In the genomic region with DNA sequence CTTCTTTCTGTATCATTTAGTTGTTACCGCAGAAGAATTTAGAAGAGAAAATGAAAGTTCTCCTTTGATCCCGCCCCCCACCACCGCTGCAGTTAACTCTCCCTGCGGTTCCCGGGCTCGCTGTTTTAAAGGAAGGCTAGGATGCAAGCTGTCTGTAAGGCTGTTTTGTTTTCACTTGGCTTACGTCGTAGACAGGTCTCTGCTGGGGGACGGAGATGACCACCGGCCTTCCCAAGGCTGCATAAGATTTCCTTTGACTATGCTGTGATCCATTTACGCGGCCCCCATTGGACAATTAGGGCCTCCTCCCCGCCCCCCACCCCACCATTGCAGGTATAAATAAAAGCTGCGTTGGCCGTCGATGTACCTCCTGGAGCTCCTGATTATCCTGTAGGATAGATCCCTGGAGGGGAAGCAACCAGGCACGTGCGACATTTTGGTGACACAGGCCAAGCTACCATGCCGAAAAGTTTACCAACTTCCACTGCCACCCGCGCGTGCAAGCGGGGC, we compare ENCODE assay signal across 2 cellular contexts.
TF ChIP-seq lines count a peak whose summit lies in the region.

No MANE protein-coding gene starts in this region.

TF ChIP-seq in liver, 16 proteins besides CTCF, POLR2A, EP300 and RAD21:
- TF ChIP-seq ATF3 (IDR thresholded peaks at IDR 0.05) (no peak), TAF1 (conservative IDR thresholded peaks at IDR 0.05) (no peak), FOXA2 (IDR thresholded peaks at IDR 0.05) (no peak), YY1 (IDR thresholded peaks at IDR 0.05) (no peak), RXRA (IDR thresholded peaks at IDR 0.05) (no peak), HNF4G (IDR thresholded peaks at IDR 0.05) (no peak), FOXA1 (IDR thresholded peaks at IDR 0.05) (no peak), EGR1 (IDR thresholded peaks at IDR 0.05; ENCODE audit: low read depth in 2 of 2) (no peak), NR2F2 (IDR thresholded peaks at IDR 0.05) (no peak), SP1 (IDR thresholded peaks at IDR 0.05) (no peak), JUND (IDR thresholded peaks at IDR 0.05) (no peak), GABPA (IDR thresholded peaks at IDR 0.05 in 1 of 2, conservative IDR thresholded peaks at IDR 0.05 in 1 of 2) (no peak), MAX (IDR thresholded peaks at IDR 0.05) (no peak), HNF4A (conservative IDR thresholded peaks at IDR 0.05) (no peak)
- TF ChIP-seq, protein P1, sequence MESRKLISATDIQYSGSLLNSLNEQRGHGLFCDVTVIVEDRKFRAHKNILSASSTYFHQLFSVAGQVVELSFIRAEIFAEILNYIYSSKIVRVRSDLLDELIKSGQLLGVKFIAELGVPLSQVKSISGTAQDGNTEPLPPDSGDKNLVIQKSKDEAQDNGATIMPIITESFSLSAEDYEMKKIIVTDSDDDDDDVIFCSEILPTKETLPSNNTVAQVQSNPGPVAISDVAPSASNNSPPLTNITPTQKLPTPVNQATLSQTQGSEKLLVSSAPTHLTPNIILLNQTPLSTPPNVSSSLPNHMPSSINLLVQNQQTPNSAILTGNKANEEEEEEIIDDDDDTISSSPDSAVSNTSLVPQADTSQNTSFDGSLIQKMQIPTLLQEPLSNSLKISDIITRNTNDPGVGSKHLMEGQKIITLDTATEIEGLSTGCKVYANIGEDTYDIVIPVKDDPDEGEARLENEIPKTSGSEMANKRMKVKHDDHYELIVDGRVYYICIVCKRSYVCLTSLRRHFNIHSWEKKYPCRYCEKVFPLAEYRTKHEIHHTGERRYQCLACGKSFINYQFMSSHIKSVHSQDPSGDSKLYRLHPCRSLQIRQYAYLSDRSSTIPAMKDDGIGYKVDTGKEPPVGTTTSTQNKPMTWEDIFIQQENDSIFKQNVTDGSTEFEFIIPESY (IDR thresholded peaks at IDR 0.05) = no peak
- TF ChIP-seq, protein P2, sequence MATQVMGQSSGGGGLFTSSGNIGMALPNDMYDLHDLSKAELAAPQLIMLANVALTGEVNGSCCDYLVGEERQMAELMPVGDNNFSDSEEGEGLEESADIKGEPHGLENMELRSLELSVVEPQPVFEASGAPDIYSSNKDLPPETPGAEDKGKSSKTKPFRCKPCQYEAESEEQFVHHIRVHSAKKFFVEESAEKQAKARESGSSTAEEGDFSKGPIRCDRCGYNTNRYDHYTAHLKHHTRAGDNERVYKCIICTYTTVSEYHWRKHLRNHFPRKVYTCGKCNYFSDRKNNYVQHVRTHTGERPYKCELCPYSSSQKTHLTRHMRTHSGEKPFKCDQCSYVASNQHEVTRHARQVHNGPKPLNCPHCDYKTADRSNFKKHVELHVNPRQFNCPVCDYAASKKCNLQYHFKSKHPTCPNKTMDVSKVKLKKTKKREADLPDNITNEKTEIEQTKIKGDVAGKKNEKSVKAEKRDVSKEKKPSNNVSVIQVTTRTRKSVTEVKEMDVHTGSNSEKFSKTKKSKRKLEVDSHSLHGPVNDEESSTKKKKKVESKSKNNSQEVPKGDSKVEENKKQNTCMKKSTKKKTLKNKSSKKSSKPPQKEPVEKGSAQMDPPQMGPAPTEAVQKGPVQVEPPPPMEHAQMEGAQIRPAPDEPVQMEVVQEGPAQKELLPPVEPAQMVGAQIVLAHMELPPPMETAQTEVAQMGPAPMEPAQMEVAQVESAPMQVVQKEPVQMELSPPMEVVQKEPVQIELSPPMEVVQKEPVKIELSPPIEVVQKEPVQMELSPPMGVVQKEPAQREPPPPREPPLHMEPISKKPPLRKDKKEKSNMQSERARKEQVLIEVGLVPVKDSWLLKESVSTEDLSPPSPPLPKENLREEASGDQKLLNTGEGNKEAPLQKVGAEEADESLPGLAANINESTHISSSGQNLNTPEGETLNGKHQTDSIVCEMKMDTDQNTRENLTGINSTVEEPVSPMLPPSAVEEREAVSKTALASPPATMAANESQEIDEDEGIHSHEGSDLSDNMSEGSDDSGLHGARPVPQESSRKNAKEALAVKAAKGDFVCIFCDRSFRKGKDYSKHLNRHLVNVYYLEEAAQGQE (IDR thresholded peaks at IDR 0.05) = no peak
TF ChIP-seq in liver: peak in this region for 0.

TF ChIP-seq in HepG2, 621 proteins besides CTCF, POLR2A, EP300 and RAD21:
- TF ChIP-seq ZKSCAN5 (CRISPR knock-in tag; IDR thresholded peaks at IDR 0.05) (no peak), ATF7-NPFF (CRISPR knock-in tag; IDR thresholded peaks at IDR 0.05; ENCODE audit: low read depth) (no peak)
TF ChIP-seq in HepG2: peak in this region for 0.
